In the genomic region with DNA sequence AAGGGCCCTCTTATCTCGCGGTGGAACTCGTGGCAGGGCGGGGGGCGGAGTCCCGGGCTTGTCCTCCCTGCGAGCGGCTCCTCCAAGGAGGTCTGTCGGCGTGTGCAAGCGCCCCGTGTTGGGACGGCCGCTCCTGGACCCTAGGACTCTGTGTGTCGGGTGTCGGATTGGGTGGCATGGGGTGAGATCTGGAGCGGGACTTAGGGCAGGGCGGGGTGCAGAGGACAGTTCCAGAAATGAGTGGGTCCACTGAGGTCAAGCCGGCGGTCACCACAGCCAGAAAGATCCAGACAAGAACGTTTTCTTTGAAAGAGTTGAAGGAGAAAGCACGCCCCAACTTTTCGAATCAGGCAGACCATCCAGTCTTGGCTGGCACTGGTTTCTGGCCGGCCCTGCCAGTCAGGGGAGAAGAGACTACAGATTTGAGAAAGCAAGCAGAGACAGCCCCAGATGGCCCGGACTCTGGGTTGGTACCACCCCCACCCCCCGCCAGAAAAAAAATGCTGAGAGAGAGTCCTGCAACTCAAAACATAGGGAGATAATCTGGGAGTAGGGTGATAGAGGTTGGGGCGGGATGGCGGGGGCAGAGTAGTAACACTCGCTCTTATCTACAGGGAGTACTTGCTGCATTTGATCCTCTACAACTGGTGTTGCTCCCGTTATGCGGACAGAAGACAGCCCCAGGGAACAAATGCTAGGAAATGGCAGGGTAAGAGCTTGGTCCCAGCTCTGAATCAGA, we compare ENCODE assay signal across 8 cellular contexts. TPM values are rescaled to one million over a fixed set of nuclear protein-coding genes. Genes with fewer than 3 reads are reported as not detected.
DNase-seq lines count a peak whose midpoint lies in the region; ATAC-seq and TF ChIP-seq lines count a peak whose summit lies in the region.

No MANE protein-coding gene starts in this region.

- ATAC-seq in T-helper 17 cell: no peak
- ATAC-seq in stimulated activated memory B cell treated with anti-CD40 and anti-IgM and Interleukin-4, amounts not matched to agents 10 μg/mL and 1 μg/mL and 100 μg/mL, for 72 hours: no peak

- H3K36me3 Mint-ChIP-seq in T-helper 17 cell (ENCODE audit: low read depth) (peaks cover 21% of the 10 kb centered on the region), glutamatergic neuron (ENCODE audit: unreplicated experiment) (no peaks in the 10 kb centered on the region)
- H3K36me3 Mint-ChIP-seq in stimulated activated memory B cell treated with anti-CD40 and anti-IgM and Interleukin-4, amounts not matched to agents 10 μg/mL and 1 μg/mL and 100 μg/mL, for 72 hours: peaks cover 38% of the 10 kb centered on the region

- H3K27ac Mint-ChIP-seq in T-helper 17 cell (peak overlapping the region; percentile 98), glutamatergic neuron (ENCODE audit: unreplicated experiment) (peak overlapping the region; percentile 50)
- H3K27ac Mint-ChIP-seq in stimulated activated memory B cell treated with anti-CD40 and anti-IgM and Interleukin-4, amounts not matched to agents 10 μg/mL and 1 μg/mL and 100 μg/mL, for 72 hours: peak overlapping the region; percentile 87

- H3K4me1 Mint-ChIP-seq in T-helper 17 cell (peaks cover 54% of the 10 kb centered on the region), glutamatergic neuron (ENCODE audit: low read depth, unreplicated experiment) (peaks cover 19% of the 10 kb centered on the region)
- H3K4me1 Mint-ChIP-seq in stimulated activated memory B cell treated with anti-CD40 and anti-IgM and Interleukin-4, amounts not matched to agents 10 μg/mL and 1 μg/mL and 100 μg/mL, for 72 hours: peaks cover 64% of the 10 kb centered on the region

- H3K4me3 Mint-ChIP-seq in T-helper 17 cell (peak overlapping the region; percentile 98), glutamatergic neuron (ENCODE audit: unreplicated experiment) (peak overlapping the region; percentile 87)
- peak overlapping the region; percentile 79 for H3K4me3 Mint-ChIP-seq in stimulated activated memory B cell treated with anti-CD40 and anti-IgM and Interleukin-4, amounts not matched to agents 10 μg/mL and 1 μg/mL and 100 μg/mL, for 72 hours

- peak; percentile 42 for DNase-seq in stimulated activated CD4-positive, alpha-beta T cell treated with anti-CD3 and anti-CD28 coated beads, Interleukin-12 subunit alpha, Interleukin-12 subunit beta, amount 100 ng/mL, for 4 hours
- DNase-seq in stimulated activated CD4-positive, alpha-beta T cell treated with anti-CD3 and anti-CD28 coated beads, Interleukin-15, amount 100 ng/mL, for 24 hours: no peak
- no peak for DNase-seq in T-helper 17 cell
- no peak for DNase-seq in glutamatergic neuron
- DNase-seq in H4 (ENCODE audit: low spot score): no peak
- DNase-seq in activated CD8-positive, alpha-beta memory T cell treated with anti-CD3 and anti-CD28 coated beads, Interleukin-2, amount 50 U/mL, for 48 hours: no peak
- DNase-seq in ecto neural progenitor cell (ENCODE audit: low spot score): no peak

- H3K9me3 Mint-ChIP-seq in glutamatergic neuron (ENCODE audit: unreplicated experiment): peaks cover 16% of the 10 kb centered on the region
- no peaks in the 10 kb centered on the region for H3K9me3 Mint-ChIP-seq in stimulated activated memory B cell treated with anti-CD40 and anti-IgM and Interleukin-4, amounts not matched to agents 10 μg/mL and 1 μg/mL and 100 μg/mL, for 72 hours

- no peaks in the 10 kb centered on the region for H3K9me3 ChIP-seq in T-helper 17 cell (ENCODE audit: control insufficient read depth, low read length, poor library complexity, severe bottlenecking)

- H3K27me3 Mint-ChIP-seq in T-helper 17 cell (no peaks in the 10 kb centered on the region), glutamatergic neuron (ENCODE audit: unreplicated experiment) (peaks cover 13% of the 10 kb centered on the region)
- no peaks in the 10 kb centered on the region for H3K27me3 Mint-ChIP-seq in stimulated activated memory B cell treated with anti-CD40 and anti-IgM and Interleukin-4, amounts not matched to agents 10 μg/mL and 1 μg/mL and 100 μg/mL, for 72 hours

- TF ChIP-seq CTCF in glutamatergic neuron (IDR thresholded peaks at IDR 0.05; ENCODE audit: partially characterized antibody, unreplicated experiment): no peak

RNA-seq across cellular contexts. Expression of a gene that starts 0.8 kb away (rescaled TPM):
- total RNA-seq in T-helper 17 cell: 10 to 100 TPM; 28.3 to 63.4 TPM
- 6.0 TPM for total RNA-seq in glutamatergic neuron (ENCODE audit: unreplicated experiment)
- total RNA-seq in H4 (2014; rRNA removed; shearing (Covaris generic)): 0.23 and 1.3 TPM in 2 replicates

RNA-seq across cellular contexts. Expression of a gene that starts 4.5 kb away (rescaled TPM):
- total RNA-seq in T-helper 17 cell (10 to 100 TPM; 44.7 to 49.2 TPM), glutamatergic neuron (ENCODE audit: unreplicated experiment) (10.7 TPM)
- total RNA-seq in H4 (2014; rRNA removed; shearing (Covaris generic)): 25.5 and 28.6 TPM in 2 replicates

RNA-seq across cellular contexts. Expression of a gene that starts 43.1 kb away (rescaled TPM):
- total RNA-seq in T-helper 17 cell (10 to 100 TPM; 22.7 to 25.1 TPM), glutamatergic neuron (ENCODE audit: unreplicated experiment) (21.1 TPM)
- 5.6 and 7.3 TPM in 2 replicates for total RNA-seq in H4 (2014; rRNA removed; shearing (Covaris generic))

RNA-seq across cellular contexts. Expression of a gene that starts 44.9 kb away (rescaled TPM):
- total RNA-seq in T-helper 17 cell (10 to 100 TPM; 15.0 to 17.1 TPM), glutamatergic neuron (ENCODE audit: unreplicated experiment) (13.0 TPM)
- total RNA-seq in H4 (2014; rRNA removed; shearing (Covaris generic)): 0.41 and 0.68 TPM in 2 replicates
